ENCODE assay signal across 8 cellular contexts in genomic region chr10:109914966-109915365, GRCh38. TPM values are rescaled to one million over a fixed set of nuclear protein-coding genes. Genes with fewer than 3 reads are reported as not detected.
A peak's percentile ranks its signal among the peaks of the same experiment; 100 is the strongest.
DNase-seq lines count a peak whose midpoint lies in the region; ATAC-seq, FAIRE-seq and TF ChIP-seq lines count a peak whose summit lies in the region.

No MANE protein-coding gene starts in this region.

- H3K36me3 Mint-ChIP-seq in activated CD4-positive, alpha-beta memory T cell treated with anti-CD3 and anti-CD28 coated beads, Interleukin-2, amount 10 ng/mL, durations not matched to agents 7 days and 5 days (ENCODE audit: low read depth), result peaks cover 58% of the 10 kb centered on the region

- no peak overlapping the region for H3K4me3 Mint-ChIP-seq in activated CD4-positive, alpha-beta memory T cell treated with anti-CD3 and anti-CD28 coated beads, Interleukin-2, amount 10 ng/mL, durations not matched to agents 7 days and 5 days

- H3K27ac ChIP-seq in KMS-11 (peak overlapping the region; percentile 67), adrenal gland (no peak overlapping the region)

- POLR2A ChIA-PET in activated CD4-positive, alpha-beta memory T cell treated with anti-CD3 and anti-CD28 coated beads, Interleukin-2, amount 10 ng/mL, durations not matched to agents 7 days and 5 days (lab: Charles Lee), result interaction anchor here (5.6 kb wide), 1 partner anchor 12 kb away, joined by 32 read pairs; no protein-coding TSS in a partner anchor

- TF ChIP-seq POLR2A in adrenal gland (IDR thresholded peaks at IDR 0.05), result no peak

- H3K27me3 Mint-ChIP-seq in activated CD4-positive, alpha-beta memory T cell treated with anti-CD3 and anti-CD28 coated beads, Interleukin-2, amount 10 ng/mL, durations not matched to agents 7 days and 5 days, result no peaks in the 10 kb centered on the region

- no peaks in the 10 kb centered on the region for H3K9me3 ChIP-seq in adrenal gland (replicated peaks in 1 of 3)

- intact Hi-C loops in adrenal gland (cut with DNase I), result no loop called here

- no peaks in the 10 kb centered on the region; the same call in 1 of the 2 replicates for H3K36me3 ChIP-seq in KMS-11 (ENCODE audit: insufficient read depth)
- H3K36me3 ChIP-seq in adrenal gland (replicated peaks in 1 of 2), result no peaks in the 10 kb centered on the region

- ATAC-seq in GM18868 (IDR thresholded peaks at IDR 0.05; ENCODE audit: unreplicated experiment), result peak; percentile 56

- H3K27ac Mint-ChIP-seq in activated CD4-positive, alpha-beta memory T cell treated with anti-CD3 and anti-CD28 coated beads, Interleukin-2, amount 10 ng/mL, durations not matched to agents 7 days and 5 days, result peak overlapping the region; percentile 74

- peak overlapping the region; percentile 83 for H3K4me2 ChIP-seq in KMS-11

- no peaks in the 10 kb centered on the region for H4K20me1 ChIP-seq in KMS-11 (ENCODE audit: insufficient read depth)

- H3K4me1 ChIP-seq in KMS-11 (ENCODE audit: low read depth, poor library complexity, severe bottlenecking), result peaks cover 84% of the 10 kb centered on the region
- H3K4me1 ChIP-seq in adrenal gland (replicated peaks in 1 of 2), result peaks cover 0 to 9% of the 10 kb centered on the region in 2 donors

- FAIRE-seq in urothelium cell line (lab: Jason Lieb, UNC), result no peak

- H3K79me2 ChIP-seq in KMS-11 (ENCODE audit: insufficient read depth, low read depth), result peaks cover 69% of the 10 kb centered on the region; the same call in 1 of the 2 replicates

- no peak overlapping the region for H3K4me3 ChIP-seq in KMS-11 (IDR thresholded peaks at IDR 0.05; ENCODE audit: insufficient read depth, low read depth, low read length)
- H3K4me3 ChIP-seq in adrenal gland, result no peak overlapping the region

- TF ChIP-seq CTCF in KMS-11 (conservative IDR thresholded peaks at IDR 0.05; ENCODE audit: low read depth, low read length) (no peak), adrenal gland (IDR thresholded peaks at IDR 0.05) (no peak)

- 21 to 43% (median 36%) methylated on average over 3 of the region's 3 CpGs for WGBS in adrenal gland, 4 donors

- H3K27me3 ChIP-seq in KMS-11 (ENCODE audit: insufficient read depth, low read depth) (no peaks in the 10 kb centered on the region), adrenal gland (no peaks in the 10 kb centered on the region)

- H3K9me3 Mint-ChIP-seq in activated CD4-positive, alpha-beta memory T cell treated with anti-CD3 and anti-CD28 coated beads, Interleukin-2, amount 10 ng/mL, durations not matched to agents 7 days and 5 days, result no peaks in the 10 kb centered on the region

- CTCF ChIA-PET in activated CD4-positive, alpha-beta memory T cell treated with anti-CD3 and anti-CD28 coated beads, Interleukin-2, amount 10 ng/mL, durations not matched to agents 7 days and 5 days (lab: Charles Lee), result no interaction called here

- peak; percentile 51 for DNase-seq in activated CD4-positive, alpha-beta memory T cell treated with anti-CD3 and anti-CD28 coated beads, Interleukin-2, amount 10 ng/mL, durations not matched to agents 7 days and 5 days
- DNase-seq in hepatic stellate cell (ENCODE audit: low spot score), result peak; percentile 76
- peak; percentile 81 for DNase-seq in urothelium cell line (ENCODE audit: low spot score)
- DNase-seq in NCI-H2196 (lab: John Stamatoyannopoulos, UW; ENCODE audit: unreplicated experiment), result no peak
- no peak for DNase-seq in activated CD4-positive, CD25-positive, alpha-beta regulatory T cell treated with anti-CD3 and anti-CD28 coated beads, Interleukin-2, amount 50 U/mL, for 72 hours
- DNase-seq in adrenal gland, result no peak

- H3K9ac ChIP-seq in KMS-11, result peak overlapping the region; percentile 20; the same call in 1 of the 2 replicates

- H2AFZ ChIP-seq in KMS-11 (ENCODE audit: low read depth), result no peak overlapping the region

- peaks cover 77% of the 10 kb centered on the region for H3K4me1 Mint-ChIP-seq in activated CD4-positive, alpha-beta memory T cell treated with anti-CD3 and anti-CD28 coated beads, Interleukin-2, amount 10 ng/mL, durations not matched to agents 7 days and 5 days

RNA-seq across cellular contexts. Expression of gene XPNPEP1, which starts 8.3 kb away (rescaled TPM):
- total RNA-seq in activated CD4-positive, alpha-beta memory T cell treated with anti-CD3 and anti-CD28 coated beads, Interleukin-2, amount 10 ng/mL, durations not matched to agents 7 days and 5 days, result 10 to 100 TPM; 78.7 to 90.3 TPM
- 10 to 100 TPM; 43.4 to 74.0 (median 58.4) TPM for total RNA-seq in adrenal gland
- polyA plus RNA-seq in adrenal gland, result 10 to 100 TPM; 17.8 to 62.7 (median 29.0) TPM

Comparison
In these comparisons a context has a peak if more than half of its experiments do, and no peak if none do; other contexts are left out.
1. DNase-seq: peak in activated CD4-positive, alpha-beta memory T cell treated with anti-CD3 and anti-CD28 coated beads, Interleukin-2, amount 10 ng/mL, durations not matched to agents 7 days and 5 days (single experiment), hepatic stellate cell (single experiment) and urothelium cell line (single experiment); none in NCI-H2196 (single experiment), activated CD4-positive, CD25-positive, alpha-beta regulatory T cell treated with anti-CD3 and anti-CD28 coated beads, Interleukin-2, amount 50 U/mL, for 72 hours (single experiment) and adrenal gland (0 of 7).